In the genomic region with DNA sequence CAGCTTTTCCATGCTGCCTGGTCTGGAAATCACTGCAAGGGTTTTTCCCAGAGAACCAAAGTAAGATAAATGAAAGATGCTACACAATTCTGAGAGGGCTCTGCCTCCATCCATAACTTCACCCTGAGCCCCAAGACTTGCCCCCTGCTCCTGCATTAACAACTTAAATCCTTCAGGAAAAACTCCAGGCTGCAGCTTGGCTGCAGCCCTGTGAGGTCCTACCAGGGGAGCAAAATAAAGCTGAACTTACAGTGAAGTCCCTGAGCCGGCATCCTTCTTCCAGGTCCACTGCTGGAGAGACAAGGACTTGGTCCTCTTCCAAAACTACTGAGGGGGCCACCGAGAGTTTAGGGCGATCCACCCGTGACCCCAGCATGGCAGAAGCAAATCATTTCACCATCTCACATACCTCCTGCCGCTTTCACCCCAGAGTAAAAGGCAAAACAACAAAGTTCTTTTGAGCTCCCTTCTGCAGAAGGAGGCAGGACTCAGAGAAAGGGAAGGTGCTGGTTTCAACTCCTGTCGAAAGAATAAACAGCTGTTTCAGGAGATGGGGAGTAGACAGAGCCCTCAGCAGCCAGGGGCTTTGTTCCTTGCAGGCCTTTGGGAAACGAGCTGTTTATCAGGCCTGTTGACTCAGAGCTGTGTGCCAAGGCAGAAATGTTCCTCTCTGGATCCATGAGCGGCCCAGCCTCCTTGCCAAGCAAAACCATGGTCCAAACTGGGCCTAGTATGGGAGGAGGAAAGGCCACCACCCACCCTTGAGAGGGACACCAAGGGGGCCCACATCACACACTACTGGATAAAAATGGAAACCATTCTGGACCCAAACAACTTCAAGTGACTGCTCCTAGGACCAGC, we compare ENCODE assay signal across 21 cellular contexts. TPM values are rescaled to one million over a fixed set of nuclear protein-coding genes. Genes with fewer than 3 reads are reported as not detected.
A peak's percentile ranks its signal among the peaks of the same experiment; 100 is the strongest.
DNase-seq lines count a peak whose midpoint lies in the region; TF ChIP-seq lines count a peak whose summit lies in the region.
"Had no signal": no experiment of that assay in that cellular context is flagged by ENCODE, and none has a peak within 500 bp of the region (broad histone marks: within the 10 kb centered on the region; RNA-seq: fewer than 3 reads in every experiment).

No MANE protein-coding gene starts in this region.

- peaks cover 6% of the 10 kb centered on the region for H3K4me1 ChIP-seq in adipocyte (ENCODE audit: control insufficient read depth, insufficient read depth, low read length)
- H3K4me1 ChIP-seq in esophagus squamous epithelium: peaks cover 26 to 98% (median 42%) of the 10 kb centered on the region in 3 donors
- H3K4me1 ChIP-seq in mesenchymal stem cell (ENCODE audit: control insufficient read depth, insufficient read depth, low read depth, low read length): peaks cover 5% of the 10 kb centered on the region
- H3K4me1 ChIP-seq in stomach: peaks cover 0 to 43% (median 30%) of the 10 kb centered on the region in 4 donors
- H3K4me1 ChIP-seq in endodermal cell (ENCODE audit: control insufficient read depth, insufficient read depth, low read length): peaks cover 6% of the 10 kb centered on the region
- H3K4me1 ChIP-seq: SJSA1, upper lobe of left lung had no signal

- H3K27me3 Mint-ChIP-seq in endodermal cell (ENCODE audit: insufficient read depth): peaks cover 37% of the 10 kb centered on the region

- no peak overlapping the region for H3K27ac Mint-ChIP-seq in endodermal cell
- H3K27ac Mint-ChIP-seq: activated naive CD4-positive, alpha-beta T cell treated with anti-CD3 and anti-CD28 coated beads, Interleukin-2, amount 50 U/mL, for 72 hours had no signal

- H2BK12ac ChIP-seq in mesenchymal stem cell (ENCODE audit: low read length in 2 of 2): no peak overlapping the region

- no peak overlapping the region for H3K14ac ChIP-seq in mesenchymal stem cell (ENCODE audit: low read length in 2 of 2)

- no peak overlapping the region for H2BK120ac ChIP-seq in mesenchymal stem cell (ENCODE audit: low read depth, low read length)

- no peak for TF ChIP-seq CTCF in esophagus squamous epithelium (IDR thresholded peaks at IDR 0.05)
- no peak for TF ChIP-seq CTCF in stomach (IDR thresholded peaks at IDR 0.05)
- no peak for TF ChIP-seq CTCF in endodermal cell (conservative IDR thresholded peaks at IDR 0.05)

- no peaks in the 10 kb centered on the region for H3K36me3 ChIP-seq in adipocyte (ENCODE audit: control insufficient read depth, insufficient read depth, low read length, severe bottlenecking)
- no peaks in the 10 kb centered on the region for H3K36me3 ChIP-seq in esophagus squamous epithelium
- H3K36me3 ChIP-seq in mesenchymal stem cell (ENCODE audit: control insufficient read depth in 1 of 2, insufficient read depth in 2 of 2, low read depth in 1 of 2, low read length in 2 of 2): no peaks in the 10 kb centered on the region
- no peaks in the 10 kb centered on the region for H3K36me3 ChIP-seq in stomach
- H3K36me3 ChIP-seq in endodermal cell (ENCODE audit: control insufficient read depth, insufficient read depth, low read length): no peaks in the 10 kb centered on the region
- H3K36me3 ChIP-seq: BLaER1 treated with 17β-estradiol and CSF1 and Interleukin-3, amounts not matched to agents 10 nM and 100 nM; sigmoid colon; SJSA1; upper lobe of left lung had no signal

- peak overlapping the region; percentile 82 for H4K8ac ChIP-seq in mesenchymal stem cell (ENCODE audit: low read length)

- no peak overlapping the region for H3K4me3 Mint-ChIP-seq in endodermal cell

- H4K91ac ChIP-seq in mesenchymal stem cell (ENCODE audit: low read length): no peak overlapping the region

- H3K18ac ChIP-seq in mesenchymal stem cell (ENCODE audit: low read depth in 1 of 2, low read length in 2 of 2): peak overlapping the region; percentile 7 to 59

- no peak for TF ChIP-seq POLR2A in esophagus squamous epithelium (IDR thresholded peaks at IDR 0.05)
- no peak for TF ChIP-seq POLR2A in stomach (IDR thresholded peaks at IDR 0.05)

- peak overlapping the region; percentile 51 for H3K4me2 ChIP-seq in mesenchymal stem cell (ENCODE audit: low read length, poor library complexity, severe bottlenecking)
- H3K4me2 ChIP-seq: BLaER1 treated with 17β-estradiol and CSF1 and Interleukin-3, amounts not matched to agents 10 nM and 100 nM had no signal

- peak overlapping the region; percentile 37 for H2AFZ ChIP-seq in mesenchymal stem cell (ENCODE audit: low read depth, low read length)

- no peak overlapping the region for H3K4me3 ChIP-seq in adipocyte (ENCODE audit: low read length)
- no peak overlapping the region for H3K4me3 ChIP-seq in esophagus squamous epithelium
- H3K4me3 ChIP-seq in mesenchymal stem cell (ENCODE audit: insufficient read depth in 1 of 2, low read depth in 1 of 2, low read length in 2 of 2): no peak overlapping the region
- H3K4me3 ChIP-seq in stomach: no peak overlapping the region
- H3K4me3 ChIP-seq in endodermal cell (ENCODE audit: low read length): no peak overlapping the region
- H3K4me3 ChIP-seq: BLaER1 treated with 17β-estradiol and CSF1 and Interleukin-3, amounts not matched to agents 10 nM and 100 nM; sigmoid colon; SJSA1; upper lobe of left lung had no signal

- H3K27ac ChIP-seq in esophagus squamous epithelium: peak overlapping the region; percentile 32 to 78 (median 68)
- no peak overlapping the region for H3K27ac ChIP-seq in mesenchymal stem cell (ENCODE audit: low read length, poor library complexity, severe bottlenecking)
- H3K27ac ChIP-seq in stomach: peak overlapping the region in 3 of 5 donors; percentile 14 to 71 (median 39)
- H3K27ac ChIP-seq in endodermal cell (ENCODE audit: low read depth, low read length): no peak overlapping the region
- H3K27ac ChIP-seq: BLaER1 treated with 17β-estradiol and CSF1 and Interleukin-3, amounts not matched to agents 10 nM and 100 nM; SJSA1; upper lobe of left lung had no signal

- no peak overlapping the region for H2BK15ac ChIP-seq in mesenchymal stem cell (ENCODE audit: low read depth, poor library complexity, severe bottlenecking)

- H3K4ac ChIP-seq in mesenchymal stem cell (ENCODE audit: low read depth in 1 of 2, low read length in 2 of 2): no peak overlapping the region

- no peak overlapping the region for H3K23ac ChIP-seq in mesenchymal stem cell (ENCODE audit: low read length in 2 of 2)

- TF ChIP-seq EP300 in stomach (IDR thresholded peaks at IDR 0.05): no peak

- H3K27me3 ChIP-seq in adipocyte (replicated peaks; ENCODE audit: control insufficient read depth, insufficient read depth, low read length) (peaks cover 40% of the 10 kb centered on the region), esophagus squamous epithelium (no peaks in the 10 kb centered on the region), mesenchymal stem cell (ENCODE audit: control insufficient read depth in 1 of 2, insufficient read depth in 1 of 2, low read length in 2 of 2) (peaks cover 40 to 43% of the 10 kb centered on the region in 2 experiments), stomach (no peaks in the 10 kb centered on the region), endodermal cell (ENCODE audit: control insufficient read depth, insufficient read depth, low read length, poor library complexity, severe bottlenecking) (peaks cover 4% of the 10 kb centered on the region)
- H3K27me3 ChIP-seq: BLaER1 treated with 17β-estradiol and CSF1 and Interleukin-3, amounts not matched to agents 10 nM and 100 nM; upper lobe of left lung had no signal

- no peak overlapping the region for H2AK5ac ChIP-seq in mesenchymal stem cell (ENCODE audit: low read length, severe bottlenecking)

- peaks cover 14% of the 10 kb centered on the region for H3K4me1 Mint-ChIP-seq in endodermal cell

- H3K9ac ChIP-seq in adipocyte (ENCODE audit: low read length) (no peak overlapping the region), mesenchymal stem cell (ENCODE audit: low read length) (no peak overlapping the region), endodermal cell (ENCODE audit: extremely low read depth, low read length, poor library complexity, severe bottlenecking) (no peak overlapping the region)
- H3K9ac ChIP-seq: BLaER1 treated with 17β-estradiol and CSF1 and Interleukin-3, amounts not matched to agents 10 nM and 100 nM had no signal

- no peaks in the 10 kb centered on the region for H3K9me3 Mint-ChIP-seq in endodermal cell
- H3K9me3 Mint-ChIP-seq: activated naive CD4-positive, alpha-beta T cell treated with anti-CD3 and anti-CD28 coated beads, Interleukin-2, amount 50 U/mL, for 72 hours had no signal

- DNase-seq in adipocyte (ENCODE audit: low read depth) (peak; percentile 55), esophagus squamous epithelium (lab: John Stamatoyannopoulos, UW) (no peak), mesenchymal stem cell (peak; percentile 30), stomach (no peak), medulla oblongata (ENCODE audit: extremely low spot score) (no peak), D341Med (ENCODE audit: low spot score) (no peak), NCI-H1694 (lab: John Stamatoyannopoulos, UW) (no peak), endodermal cell (no peak)
- DNase-seq: activated CD4-positive, alpha-beta T cell treated with anti-CD3 and anti-CD28 coated beads, Interleukin-2, amount 50 U/mL, for 1 hour; activated T-cell treated with anti-CD3 and anti-CD28 coated beads, Interleukin-2, amount 50 U/mL, for 1 hour; DMS79; NCI-H2029; NCI-H510A; sigmoid colon; stimulated activated CD4-positive, alpha-beta T cell treated with anti-CD3 and anti-CD28 coated beads, Interleukin-4, amount 100 ng/mL, for 4 hours; upper lobe of left lung had no signal

- no peaks in the 10 kb centered on the region for H3K79me1 ChIP-seq in mesenchymal stem cell (replicated peaks; ENCODE audit: low read length, poor library complexity, severe bottlenecking)

- WGBS in esophagus squamous epithelium, 2 donors: 45 to 51% methylated on average over 2 to 5 of the region's 8 CpGs
- 35% methylated on average over 7 of the region's 8 CpGs for WGBS in mesenchymal stem cell
- WGBS in stomach, 5 donors: 34 to 61% (median 48%) methylated on average over 6 to 8 of the region's 8 CpGs
- 75 to 83% methylated on average over 3 to 8 of the region's 8 CpGs for WGBS in endodermal cell (ENCODE audit: insufficient coverage in 1 of 2, insufficient read length in 1 of 2), 2 experiments

- intact Hi-C loops in esophagus squamous epithelium (cut with DNase I) (no loop called here), stomach (cut with DNase I; ENCODE audit: low total_unique reads) (no loop called here)

- H3K36me3 Mint-ChIP-seq in endodermal cell (ENCODE audit: low read depth): no peaks in the 10 kb centered on the region
- H3K36me3 Mint-ChIP-seq: activated naive CD4-positive, alpha-beta T cell treated with anti-CD3 and anti-CD28 coated beads, Interleukin-2, amount 50 U/mL, for 72 hours had no signal

- H3K9me3 ChIP-seq in adipocyte (ENCODE audit: control insufficient read depth, low read length): no peaks in the 10 kb centered on the region
- no peaks in the 10 kb centered on the region for H3K9me3 ChIP-seq in esophagus squamous epithelium
- H3K9me3 ChIP-seq in mesenchymal stem cell (ENCODE audit: control insufficient read depth, low read length): no peaks in the 10 kb centered on the region
- no peaks in the 10 kb centered on the region for H3K9me3 ChIP-seq in stomach
- H3K9me3 ChIP-seq in endodermal cell (ENCODE audit: control insufficient read depth, low read length): no peaks in the 10 kb centered on the region
- H3K9me3 ChIP-seq: BLaER1 treated with 17β-estradiol and CSF1 and Interleukin-3, amounts not matched to agents 10 nM and 100 nM; sigmoid colon; SJSA1; upper lobe of left lung had no signal

- no peak overlapping the region for H2BK5ac ChIP-seq in mesenchymal stem cell (ENCODE audit: low read depth, low read length, poor library complexity, severe bottlenecking)

RNA-seq across cellular contexts. Expression of a gene that starts 20.6 kb away (rescaled TPM):
- total RNA-seq in esophagus squamous epithelium: 10 to 100 TPM; 10.8 to 34.0 (median 27.2) TPM
- not detected for polyA plus RNA-seq in mesenchymal stem cell (2013, experiment 1 of 2)
- not detected for polyA plus RNA-seq in mesenchymal stem cell (2013, experiment 2 of 2)
- total RNA-seq in stomach: 10 to 100 TPM in 1 of 5 donors, 1 to 10 TPM in 3, not detected in 1; 7.0 to 19.6 (median 7.1) TPM
- polyA plus RNA-seq in stomach: 10 to 100 TPM in 1 of 3 donors, 1 to 10 TPM in 2; 6.2 to 14.2 (median 8.1) TPM
- not detected for total RNA-seq in endodermal cell
- polyA plus RNA-seq in endodermal cell (2013, experiment 1 of 2): not detected
- not detected for polyA plus RNA-seq in endodermal cell (2013, experiment 2 of 2)
- total RNA-seq: activated naive CD4-positive, alpha-beta T cell treated with anti-CD3 and anti-CD28 coated beads, Interleukin-2, amount 50 U/mL, for 72 hours; bronchial epithelial cell; OCI-LY7; SJSA1 had no signal

Comparison
In these comparisons a context has a peak if more than half of its experiments do, and no peak if none do; other contexts are left out.
1. DNase-seq: peak in adipocyte (single experiment) and mesenchymal stem cell (single experiment); none in esophagus squamous epithelium (single experiment), stomach (single experiment), medulla oblongata (single experiment), D341Med (single experiment), NCI-H1694 (single experiment) and endodermal cell (single experiment).
2. H3K27ac ChIP-seq: peak in esophagus squamous epithelium (4 of 4) and stomach (3 of 5); none in mesenchymal stem cell (single experiment) and endodermal cell (single experiment).